ENCODE assay signal across 1 cellular context in the genomic region with DNA sequence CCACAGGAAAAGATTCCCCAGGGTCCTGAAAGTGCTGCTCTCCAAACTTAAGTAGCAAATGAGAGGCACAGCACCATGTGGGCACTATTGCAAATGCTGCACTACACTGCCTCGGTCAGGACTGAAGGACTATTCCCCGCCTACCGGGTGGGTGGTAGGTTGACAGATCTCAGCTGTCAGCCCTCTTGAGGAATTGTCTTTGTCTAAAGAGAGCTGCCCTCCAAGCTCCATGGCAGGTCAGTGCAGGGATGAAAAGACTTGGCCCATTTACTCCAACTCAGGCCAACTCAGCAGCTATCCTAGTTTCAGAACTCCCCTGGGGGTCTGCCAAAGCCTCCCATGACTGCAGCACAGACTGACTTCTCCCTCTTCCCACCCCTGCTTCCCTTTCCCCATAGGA.
TF ChIP-seq lines count a peak whose summit lies in the region.

No MANE protein-coding gene starts in this region.

TF ChIP-seq in K562, 482 proteins besides CTCF, POLR2A, EP300 and RAD21 (continued from another document):
- TF ChIP-seq ZNF445 (CRISPR knock-in tag; IDR thresholded peaks at IDR 0.05; ENCODE audit: low read depth) (no peak), EGR1 (conservative IDR thresholded peaks at IDR 0.05) (no peak; the same call in 1 of the 2 replicates), MEIS2 (IDR thresholded peaks at IDR 0.05; ENCODE audit: partially characterized antibody) (peak; percentile 26), BRD4 (IDR thresholded peaks at IDR 0.05) (no peak), ETV5 (CRISPR knock-in tag; IDR thresholded peaks at IDR 0.05; ENCODE audit: low read depth) (no peak), ARHGAP35 (IDR thresholded peaks at IDR 0.05; ENCODE audit: partially characterized antibody) (no peak)
- TF ChIP-seq, protein P1, sequence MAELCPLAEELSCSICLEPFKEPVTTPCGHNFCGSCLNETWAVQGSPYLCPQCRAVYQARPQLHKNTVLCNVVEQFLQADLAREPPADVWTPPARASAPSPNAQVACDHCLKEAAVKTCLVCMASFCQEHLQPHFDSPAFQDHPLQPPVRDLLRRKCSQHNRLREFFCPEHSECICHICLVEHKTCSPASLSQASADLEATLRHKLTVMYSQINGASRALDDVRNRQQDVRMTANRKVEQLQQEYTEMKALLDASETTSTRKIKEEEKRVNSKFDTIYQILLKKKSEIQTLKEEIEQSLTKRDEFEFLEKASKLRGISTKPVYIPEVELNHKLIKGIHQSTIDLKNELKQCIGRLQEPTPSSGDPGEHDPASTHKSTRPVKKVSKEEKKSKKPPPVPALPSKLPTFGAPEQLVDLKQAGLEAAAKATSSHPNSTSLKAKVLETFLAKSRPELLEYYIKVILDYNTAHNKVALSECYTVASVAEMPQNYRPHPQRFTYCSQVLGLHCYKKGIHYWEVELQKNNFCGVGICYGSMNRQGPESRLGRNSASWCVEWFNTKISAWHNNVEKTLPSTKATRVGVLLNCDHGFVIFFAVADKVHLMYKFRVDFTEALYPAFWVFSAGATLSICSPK (IDR thresholded peaks at IDR 0.05; ENCODE audit: borderline replicate concordance): no peak
- TF ChIP-seq, protein P2, sequence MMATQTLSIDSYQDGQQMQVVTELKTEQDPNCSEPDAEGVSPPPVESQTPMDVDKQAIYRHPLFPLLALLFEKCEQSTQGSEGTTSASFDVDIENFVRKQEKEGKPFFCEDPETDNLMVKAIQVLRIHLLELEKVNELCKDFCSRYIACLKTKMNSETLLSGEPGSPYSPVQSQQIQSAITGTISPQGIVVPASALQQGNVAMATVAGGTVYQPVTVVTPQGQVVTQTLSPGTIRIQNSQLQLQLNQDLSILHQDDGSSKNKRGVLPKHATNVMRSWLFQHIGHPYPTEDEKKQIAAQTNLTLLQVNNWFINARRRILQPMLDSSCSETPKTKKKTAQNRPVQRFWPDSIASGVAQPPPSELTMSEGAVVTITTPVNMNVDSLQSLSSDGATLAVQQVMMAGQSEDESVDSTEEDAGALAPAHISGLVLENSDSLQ (IDR thresholded peaks at IDR 0.05): peak; percentile 32; the same call in 1 of the 2 replicates
